In the genomic region with DNA sequence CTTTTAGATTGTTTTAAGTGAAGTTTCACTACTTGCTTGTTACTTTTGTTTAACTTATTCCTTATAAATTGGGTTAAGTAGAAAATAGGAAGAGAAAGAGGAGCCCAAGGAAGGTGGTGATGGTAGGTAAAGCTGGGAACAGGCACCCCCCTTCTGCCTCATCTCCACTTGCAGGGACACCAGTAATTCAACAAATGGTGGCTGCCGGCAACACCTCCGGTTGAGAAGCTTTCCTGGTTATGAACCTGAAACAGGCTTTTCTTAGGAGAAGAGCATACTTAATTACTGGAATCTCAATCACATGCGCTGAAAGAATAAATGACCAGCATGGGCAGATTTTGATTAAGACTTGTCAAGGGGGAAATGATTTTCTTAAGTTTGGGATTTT, we compare ENCODE assay signal across 13 cellular contexts.
DNase-seq lines count a peak whose midpoint lies in the region; ATAC-seq, FAIRE-seq and TF ChIP-seq lines count a peak whose summit lies in the region.
"Had no signal": no experiment of that assay in that cellular context is flagged by ENCODE, and none has a peak within 500 bp of the region (broad histone marks: within the 10 kb centered on the region; RNA-seq: fewer than 3 reads in every experiment).

No MANE protein-coding gene starts in this region.

- H4K20me1 ChIP-seq in HepG2 (ENCODE audit: insufficient read depth, low read length), result no peaks in the 10 kb centered on the region

- H3K27ac Mint-ChIP-seq in activated CD8-positive, alpha-beta T cell treated with anti-CD3 and anti-CD28 coated beads for 36 hours, result peak overlapping the region; percentile 97
- H3K27ac Mint-ChIP-seq in memory B cell, result peak overlapping the region; percentile 96

- in situ Hi-C loops in HepG2 (cut with HindIII; ENCODE audit: extremely low pct_ligation_motif_present, low pct_unique_long_range_greater_than_20kb), result no loop called here

- ATAC-seq in HepG2, result no peak
- no peak for ATAC-seq in right lobe of liver
- no peak for ATAC-seq in activated CD8-positive, alpha-beta T cell treated with anti-CD3 and anti-CD28 coated beads for 36 hours
- ATAC-seq in memory B cell (ENCODE audit: low read depth), result no peak
- ATAC-seq in HG03045 (IDR thresholded peaks at IDR 0.05; ENCODE audit: unreplicated experiment), result no peak

- intact Hi-C loops in HepG2 (cut with micrococcal nuclease; ENCODE audit: unreplicated experiment), result no loop called here
- intact Hi-C loops in right lobe of liver (cut with DNase I), result no loop called here
- intact Hi-C loops in activated CD8-positive, alpha-beta T cell treated with anti-CD3 and anti-CD28 coated beads for 36 hours (cut with micrococcal nuclease), result loop anchor here (5.0 to 10.0 kb wide), 4 partner anchors 80 to 185 kb away; no protein-coding TSS in a partner anchor

- no peaks in the 10 kb centered on the region for H3K36me3 Mint-ChIP-seq in activated CD8-positive, alpha-beta T cell treated with anti-CD3 and anti-CD28 coated beads for 36 hours (ENCODE audit: low read depth)
- no peaks in the 10 kb centered on the region for H3K36me3 Mint-ChIP-seq in memory B cell

- BruUV-seq in HepG2 (replicated peaks; lab: Mats Ljungman, UMichigan), result no TSS peak

- H3K27me3 Mint-ChIP-seq in activated CD8-positive, alpha-beta T cell treated with anti-CD3 and anti-CD28 coated beads for 36 hours, result no peaks in the 10 kb centered on the region
- H3K27me3 Mint-ChIP-seq in memory B cell, result no peaks in the 10 kb centered on the region

- H3K4me1 Mint-ChIP-seq in activated CD8-positive, alpha-beta T cell treated with anti-CD3 and anti-CD28 coated beads for 36 hours (ENCODE audit: low read depth), result peaks cover 69% of the 10 kb centered on the region
- peaks cover 30% of the 10 kb centered on the region for H3K4me1 Mint-ChIP-seq in memory B cell

- H3K4me2 ChIP-seq in HepG2 (ENCODE audit: low read depth, low read length), result no peak overlapping the region

- TF ChIP-seq CTCF in HepG2 (CRISPR knock-in tag; IDR thresholded peaks at IDR 0.05) (no peak), right lobe of liver (IDR thresholded peaks at IDR 0.05) (no peak)
- no peak for TF ChIP-seq CTCF in activated CD8-positive, alpha-beta T cell treated with anti-CD3 and anti-CD28 coated beads for 36 hours (IDR thresholded peaks at IDR 0.05)

- H3K9me3 ChIP-seq in HepG2 (ENCODE audit: low read length) (no peaks in the 10 kb centered on the region), right lobe of liver (no peaks in the 10 kb centered on the region)
- H3K9me3 ChIP-seq: prostate gland had no signal

- H3K4me3 ChIP-seq in HepG2 (replicated peaks in 1 of 3; ENCODE audit: insufficient read depth in 1 of 3, low read depth in 2 of 3, low read length in 3 of 3) (no peak overlapping the region), right lobe of liver (no peak overlapping the region)
- H3K4me3 ChIP-seq: prostate gland had no signal

- no peak for TF ChIP-seq POLR2A in HepG2 (IDR thresholded peaks at IDR 0.05; ENCODE audit: insufficient read depth in 1 of 2, low read depth in 2 of 2, low read length in 2 of 2)
- no peak for TF ChIP-seq POLR2A in right lobe of liver (IDR thresholded peaks at IDR 0.05)

- POLR2A ChIA-PET in HepG2 (lab: Yijun Ruan, JAX), result interaction anchor here (3.2 kb wide), 1 partner anchor 13 kb away, joined by 19 read pairs; no protein-coding TSS in a partner anchor
- POLR2A ChIA-PET in activated CD8-positive, alpha-beta T cell treated with anti-CD3 and anti-CD28 coated beads for 36 hours (lab: Charles Lee), result interaction anchor here (1.3 to 2.2 kb wide), 2 partner anchors 11 to 132 kb away, joined by 4 to 6 read pairs; no protein-coding TSS in a partner anchor

- no peaks in the 10 kb centered on the region for H3K27me3 ChIP-seq in HepG2 (ENCODE audit: control insufficient read depth in 1 of 2, insufficient read depth in 2 of 2, low read length in 2 of 2)
- no peaks in the 10 kb centered on the region for H3K27me3 ChIP-seq in right lobe of liver

- H3K9ac ChIP-seq in HepG2 (ENCODE audit: insufficient read depth, low read depth, low read length), result no peak overlapping the region

- TF ChIP-seq RAD21 in HepG2 (CRISPR knock-in tag; IDR thresholded peaks at IDR 0.05), result no peak

- peak overlapping the region; percentile 59 for H3K4me3 Mint-ChIP-seq in activated CD8-positive, alpha-beta T cell treated with anti-CD3 and anti-CD28 coated beads for 36 hours
- no peak overlapping the region for H3K4me3 Mint-ChIP-seq in memory B cell

- no peaks in the 10 kb centered on the region for H3K79me2 ChIP-seq in HepG2 (ENCODE audit: insufficient read depth, low read length)

- TF ChIP-seq EP300 in HepG2 (IDR thresholded peaks at IDR 0.05; ENCODE audit: low read depth in 2 of 2, low read length in 2 of 2), result no peak
- TF ChIP-seq EP300 in HepG2 (CRISPR knock-in tag; IDR thresholded peaks at IDR 0.05; ENCODE audit: borderline replicate concordance), result no peak

- H3K27ac ChIP-seq in HepG2 (ENCODE audit: extremely low read length, insufficient read depth, low read length) (no peak overlapping the region), right lobe of liver (peak overlapping the region in 1 of 3 donors; percentile 7)

- H3K4me1 ChIP-seq in HepG2 (ENCODE audit: insufficient read depth, low read length) (peaks cover 61% of the 10 kb centered on the region), right lobe of liver (no peaks in the 10 kb centered on the region)

- H3K9me3 Mint-ChIP-seq in activated CD8-positive, alpha-beta T cell treated with anti-CD3 and anti-CD28 coated beads for 36 hours, result no peaks in the 10 kb centered on the region
- no peaks in the 10 kb centered on the region for H3K9me3 Mint-ChIP-seq in memory B cell

- CTCF ChIA-PET in HepG2 (lab: Yijun Ruan, JAX; ENCODE audit: low intra/inter-chr PET ratio, low total read pairs), result no interaction called here
- CTCF ChIA-PET in activated CD8-positive, alpha-beta T cell treated with anti-CD3 and anti-CD28 coated beads for 36 hours (lab: Charles Lee), result interaction anchor here (0.9 to 2.3 kb wide), 6 partner anchors 12 to 187 kb away, joined by 3 to 10 read pairs (median 4); no protein-coding TSS in a partner anchor

- DNase-seq in HepG2 (ENCODE audit: low spot score) (no peak), right lobe of liver (no peak), memory B cell (ENCODE audit: low spot score in 2 of 2) (no peak), NCI-H446 treated with DMSO at 0.1 percent for 48 hours (lab: John Stamatoyannopoulos, UW) (no peak), NCI-H82 (lab: John Stamatoyannopoulos, UW) (no peak), NCI-H1417 (lab: John Stamatoyannopoulos, UW) (no peak)
- no peak for DNase-seq in activated CD8-positive, alpha-beta T cell treated with anti-CD3 and anti-CD28 coated beads for 36 hours
- DNase-seq: C1 segment of cervical spinal cord, NCI-H69, T1000 had no signal

- no peak overlapping the region for H2AFZ ChIP-seq in HepG2 (ENCODE audit: low read length)

- no peaks in the 10 kb centered on the region for H3K36me3 ChIP-seq in HepG2 (replicated peaks in 1 of 2; ENCODE audit: control insufficient read depth in 1 of 2, insufficient read depth in 2 of 2, low read length in 2 of 2)
- H3K36me3 ChIP-seq in right lobe of liver, result no peaks in the 10 kb centered on the region
- H3K36me3 ChIP-seq: prostate gland had no signal

- no peak for FAIRE-seq in HepG2 (lab: Jason Lieb, UNC)
- FAIRE-seq: endometrium had no signal

- WGBS in HepG2 (ENCODE audit: low lambda C conversion rate), result 98% methylated on average over 3 of the region's 3 CpGs
- WGBS in right lobe of liver (ENCODE audit: insufficient coverage, low coverage, low lambda C conversion rate, missing lambda C conversion rate), result 96% methylated on average over 3 of the region's 3 CpGs

TF ChIP-seq in HepG2, 621 proteins besides CTCF, POLR2A, EP300 and RAD21:
- TF ChIP-seq, protein P1, sequence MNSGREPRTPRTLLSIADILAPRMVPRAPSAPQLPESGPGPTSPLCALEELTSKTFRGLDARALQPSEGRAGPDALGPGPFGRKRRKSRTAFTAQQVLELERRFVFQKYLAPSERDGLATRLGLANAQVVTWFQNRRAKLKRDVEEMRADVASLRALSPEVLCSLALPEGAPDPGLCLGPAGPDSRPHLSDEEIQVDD (CRISPR knock-in tag; IDR thresholded peaks at IDR 0.05; ENCODE audit: borderline replicate concordance), result no peak
- TF ChIP-seq TAF1 (CRISPR knock-in tag; IDR thresholded peaks at IDR 0.05), result no peak
- TF ChIP-seq, protein P2, sequence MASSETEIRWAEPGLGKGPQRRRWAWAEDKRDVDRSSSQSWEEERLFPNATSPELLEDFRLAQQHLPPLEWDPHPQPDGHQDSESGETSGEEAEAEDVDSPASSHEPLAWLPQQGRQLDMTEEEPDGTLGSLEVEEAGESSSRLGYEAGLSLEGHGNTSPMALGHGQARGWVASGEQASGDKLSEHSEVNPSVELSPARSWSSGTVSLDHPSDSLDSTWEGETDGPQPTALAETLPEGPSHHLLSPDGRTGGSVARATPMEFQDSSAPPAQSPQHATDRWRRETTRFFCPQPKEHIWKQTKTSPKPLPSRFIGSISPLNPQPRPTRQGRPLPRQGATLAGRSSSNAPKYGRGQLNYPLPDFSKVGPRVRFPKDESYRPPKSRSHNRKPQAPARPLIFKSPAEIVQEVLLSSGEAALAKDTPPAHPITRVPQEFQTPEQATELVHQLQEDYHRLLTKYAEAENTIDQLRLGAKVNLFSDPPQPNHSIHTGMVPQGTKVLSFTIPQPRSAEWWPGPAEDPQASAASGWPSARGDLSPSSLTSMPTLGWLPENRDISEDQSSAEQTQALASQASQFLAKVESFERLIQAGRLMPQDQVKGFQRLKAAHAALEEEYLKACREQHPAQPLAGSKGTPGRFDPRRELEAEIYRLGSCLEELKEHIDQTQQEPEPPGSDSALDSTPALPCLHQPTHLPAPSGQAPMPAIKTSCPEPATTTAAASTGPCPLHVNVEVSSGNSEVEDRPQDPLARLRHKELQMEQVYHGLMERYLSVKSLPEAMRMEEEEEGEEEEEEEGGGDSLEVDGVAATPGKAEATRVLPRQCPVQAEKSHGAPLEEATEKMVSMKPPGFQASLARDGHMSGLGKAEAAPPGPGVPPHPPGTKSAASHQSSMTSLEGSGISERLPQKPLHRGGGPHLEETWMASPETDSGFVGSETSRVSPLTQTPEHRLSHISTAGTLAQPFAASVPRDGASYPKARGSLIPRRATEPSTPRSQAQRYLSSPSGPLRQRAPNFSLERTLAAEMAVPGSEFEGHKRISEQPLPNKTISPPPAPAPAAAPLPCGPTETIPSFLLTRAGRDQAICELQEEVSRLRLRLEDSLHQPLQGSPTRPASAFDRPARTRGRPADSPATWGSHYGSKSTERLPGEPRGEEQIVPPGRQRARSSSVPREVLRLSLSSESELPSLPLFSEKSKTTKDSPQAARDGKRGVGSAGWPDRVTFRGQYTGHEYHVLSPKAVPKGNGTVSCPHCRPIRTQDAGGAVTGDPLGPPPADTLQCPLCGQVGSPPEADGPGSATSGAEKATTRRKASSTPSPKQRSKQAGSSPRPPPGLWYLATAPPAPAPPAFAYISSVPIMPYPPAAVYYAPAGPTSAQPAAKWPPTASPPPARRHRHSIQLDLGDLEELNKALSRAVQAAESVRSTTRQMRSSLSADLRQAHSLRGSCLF (CRISPR knock-in tag; IDR thresholded peaks at IDR 0.05; ENCODE audit: borderline replicate concordance), result 0 out of 2 replicates have a peak, but pooled peaks have one; percentile 15
